Comparison of ENCODE assay signal across 8 cellular contexts in the genomic region with DNA sequence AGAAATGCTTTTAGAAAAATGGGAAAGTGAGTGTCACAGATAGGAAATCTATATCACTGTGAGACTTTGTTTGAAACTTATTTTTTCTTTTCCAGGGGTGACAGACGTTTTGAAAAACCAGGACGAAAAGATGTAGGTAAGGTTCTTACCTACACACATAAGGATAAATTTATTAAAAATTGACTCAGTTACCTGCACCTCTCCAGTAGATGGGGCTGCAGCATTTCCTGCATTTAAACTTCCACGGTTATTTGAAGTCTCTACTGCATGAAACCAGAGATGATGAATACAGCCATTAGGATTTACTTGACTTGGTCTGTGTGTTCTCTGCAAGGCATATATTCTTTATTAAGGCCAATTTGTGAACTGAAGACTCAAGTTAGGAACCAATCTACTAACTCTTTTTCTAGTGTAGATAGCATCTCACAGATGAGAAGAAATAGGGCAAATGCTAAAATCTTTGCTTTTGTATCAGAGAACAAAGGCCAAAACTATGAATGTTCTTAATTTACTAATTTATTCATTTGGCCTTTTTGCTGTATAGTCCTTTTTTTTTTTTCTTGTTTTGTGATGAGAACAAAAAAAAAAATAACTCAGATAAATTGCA. TPM values are rescaled to one million over a fixed set of nuclear protein-coding genes. Genes with fewer than 3 reads are reported as not detected.
DNase-seq lines count a peak whose midpoint lies in the region; ATAC-seq, FAIRE-seq and TF ChIP-seq lines count a peak whose summit lies in the region.

No MANE protein-coding gene starts in this region.

- H3K27ac ChIP-seq in kidney (ENCODE audit: low read depth in 2 of 2, low read length in 2 of 2) (no peak overlapping the region), upper lobe of right lung (no peak overlapping the region), aorta (ENCODE audit: low read depth in 1 of 2, low read length in 2 of 2) (no peak overlapping the region)

- intact Hi-C loops in kidney (cut with DNase I): no loop called here
- intact Hi-C loops in upper lobe of right lung (cut with DNase I): no loop called here
- intact Hi-C loops in aorta (cut with DNase I): loop anchor here in 1 of 2 donors (10.0 kb wide), 1 partner anchor 493 kb away; a partner anchor contains a TSS

- H3K9me3 Mint-ChIP-seq in activated naive CD8-positive, alpha-beta T cell treated with anti-CD3 and anti-CD28 coated beads, Interleukin-2, amount 10 ng/mL, durations not matched to agents 7 days and 5 days: no peaks in the 10 kb centered on the region

- H3K4me1 ChIP-seq in kidney (ENCODE audit: control insufficient read depth in 1 of 2, insufficient read depth in 1 of 2, low read depth in 1 of 2, low read length in 2 of 2) (peaks cover 3 to 4% of the 10 kb centered on the region in 2 donors), upper lobe of right lung (no peaks in the 10 kb centered on the region), aorta (ENCODE audit: control insufficient read depth in 1 of 2, insufficient read depth in 2 of 2, low read length in 2 of 2) (no peaks in the 10 kb centered on the region)

- peaks cover 22% of the 10 kb centered on the region for H3K36me3 Mint-ChIP-seq in activated naive CD8-positive, alpha-beta T cell treated with anti-CD3 and anti-CD28 coated beads, Interleukin-2, amount 10 ng/mL, durations not matched to agents 7 days and 5 days

- no peak overlapping the region for H3K9ac ChIP-seq in kidney (ENCODE audit: low read length in 2 of 2)

- H3K27me3 ChIP-seq in upper lobe of right lung: no peaks in the 10 kb centered on the region
- no peaks in the 10 kb centered on the region for H3K27me3 ChIP-seq in aorta (ENCODE audit: control insufficient read depth in 1 of 2, insufficient read depth in 2 of 2, low read length in 1 of 2)

- 43 to 51% methylated on average over 3 of the region's 3 CpGs for WGBS in aorta, 2 donors

- H3K27ac Mint-ChIP-seq in activated naive CD8-positive, alpha-beta T cell treated with anti-CD3 and anti-CD28 coated beads, Interleukin-2, amount 10 ng/mL, durations not matched to agents 7 days and 5 days: no peak overlapping the region

- H3K4me1 Mint-ChIP-seq in activated naive CD8-positive, alpha-beta T cell treated with anti-CD3 and anti-CD28 coated beads, Interleukin-2, amount 10 ng/mL, durations not matched to agents 7 days and 5 days: peaks cover 17% of the 10 kb centered on the region

- H3K9me3 ChIP-seq in kidney (ENCODE audit: control insufficient read depth in 1 of 2, low read length in 2 of 2): no peaks in the 10 kb centered on the region
- H3K9me3 ChIP-seq in upper lobe of right lung: no peaks in the 10 kb centered on the region
- no peaks in the 10 kb centered on the region for H3K9me3 ChIP-seq in aorta (ENCODE audit: control insufficient read depth, low read length)

- POLR2A ChIA-PET in activated naive CD8-positive, alpha-beta T cell treated with anti-CD3 and anti-CD28 coated beads, Interleukin-2, amount 10 ng/mL, durations not matched to agents 7 days and 5 days (lab: Charles Lee): no interaction called here

- TF ChIP-seq CTCF in GM12872 (IDR thresholded peaks at IDR 0.05; ENCODE audit: insufficient read depth, low read depth, low read length) (peak; percentile 53; the same call in 2 of the 3 replicates), kidney (IDR thresholded peaks at IDR 0.05; ENCODE audit: borderline replicate concordance, extremely low read depth, insufficient read depth) (peak; percentile 51), upper lobe of right lung (IDR thresholded peaks at IDR 0.05) (peak; percentile 34)

- no peak overlapping the region for H3K4me3 Mint-ChIP-seq in activated naive CD8-positive, alpha-beta T cell treated with anti-CD3 and anti-CD28 coated beads, Interleukin-2, amount 10 ng/mL, durations not matched to agents 7 days and 5 days

- no peak for FAIRE-seq in kidney (lab: Jason Lieb, UNC)

- H3K36me3 ChIP-seq in kidney (ENCODE audit: control insufficient read depth in 1 of 2, insufficient read depth in 2 of 2, low read length in 2 of 2): peaks cover 10 to 26% of the 10 kb centered on the region in 2 donors
- H3K36me3 ChIP-seq in upper lobe of right lung: peaks cover 82% of the 10 kb centered on the region
- H3K36me3 ChIP-seq in aorta (ENCODE audit: control insufficient read depth in 1 of 2, insufficient read depth in 2 of 2, low read length in 1 of 2): peaks cover 0 to 4% of the 10 kb centered on the region in 2 donors

- peak; percentile 30 for ATAC-seq in activated naive CD8-positive, alpha-beta T cell treated with anti-CD3 and anti-CD28 coated beads, Interleukin-2, amount 10 ng/mL, durations not matched to agents 7 days and 5 days (ENCODE audit: low read depth)
- no peak for ATAC-seq in upper lobe of right lung
- ATAC-seq in HG02678 (IDR thresholded peaks at IDR 0.05; ENCODE audit: unreplicated experiment): no peak
- ATAC-seq in aorta (ENCODE audit: low FRiP score): no peak

- DNase-seq in AG08395 (ENCODE audit: low spot score) (peak; percentile 6), NCI-H226 (peak; percentile 10), kidney (no peak), upper lobe of right lung (no peak), aorta (no peak)
- DNase-seq in activated naive CD8-positive, alpha-beta T cell treated with anti-CD3 and anti-CD28 coated beads, Interleukin-2, amount 10 ng/mL, durations not matched to agents 7 days and 5 days: no peak

- H3K4me3 ChIP-seq in kidney (ENCODE audit: low read length in 2 of 2): no peak overlapping the region
- no peak overlapping the region for H3K4me3 ChIP-seq in upper lobe of right lung
- H3K4me3 ChIP-seq in aorta (ENCODE audit: low read length in 2 of 2): no peak overlapping the region

- H3K27me3 Mint-ChIP-seq in activated naive CD8-positive, alpha-beta T cell treated with anti-CD3 and anti-CD28 coated beads, Interleukin-2, amount 10 ng/mL, durations not matched to agents 7 days and 5 days: no peaks in the 10 kb centered on the region

RNA-seq across cellular contexts. Expression of a gene that starts 15.0 kb away (rescaled TPM):
- total RNA-seq in activated naive CD8-positive, alpha-beta T cell treated with anti-CD3 and anti-CD28 coated beads, Interleukin-2, amount 10 ng/mL, durations not matched to agents 7 days and 5 days: not detected
- not detected for total RNA-seq in kidney
- 2.0 TPM for polyA plus RNA-seq in kidney (ENCODE audit: insufficient read depth, low read depth, low replicate concordance)
- not detected for total RNA-seq in upper lobe of right lung
- total RNA-seq in aorta: not detected
- polyA plus RNA-seq in aorta: 10 to 100 TPM in 1 of 2 donors, not detected in 1; 17.2 TPM

Comparison
In these comparisons a context has a peak if more than half of its experiments do, and no peak if none do; other contexts are left out.
1. DNase-seq: peak in AG08395 (single experiment) and NCI-H226 (single experiment); none in activated naive CD8-positive, alpha-beta T cell treated with anti-CD3 and anti-CD28 coated beads, Interleukin-2, amount 10 ng/mL, durations not matched to agents 7 days and 5 days (single experiment), kidney (single experiment), upper lobe of right lung (single experiment) and aorta (0 of 2).
2. Peak in every context shown above with its lines, with median percentiles within 50 percentile points of each other: CTCF ChIP-seq.